In genomic region chr2:239316562-239317465, GRCh38 we compare ENCODE assay signal across 1 cellular context.
TF ChIP-seq lines count a peak whose summit lies in the region.

No MANE protein-coding gene starts in this region.

TF ChIP-seq in SK-N-SH treated with all-trans-retinoic acid at 6 μM for 48 hours, 23 proteins besides CTCF, POLR2A, EP300 and RAD21 (continued from another document):
- no peak for TF ChIP-seq POU6F1 (CRISPR knock-in tag; IDR thresholded peaks at IDR 0.05; ENCODE audit: borderline replicate concordance, low read depth)
- no peak for TF ChIP-seq BACH2 (CRISPR knock-in tag; IDR thresholded peaks at IDR 0.05; ENCODE audit: borderline replicate concordance)
